In genomic region chr17:74852237-74853047, GRCh38 we compare ENCODE assay signal across 1 cellular context.
A peak's percentile ranks its signal among the peaks of the same experiment; 100 is the strongest.
TF ChIP-seq lines count a peak whose summit lies in the region.

No MANE protein-coding gene starts in this region.

TF ChIP-seq in GM23338, 12 proteins besides CTCF, POLR2A, EP300 and RAD21 (continued from another document):
- TF ChIP-seq ZNF462 (CRISPR knock-in tag; IDR thresholded peaks at IDR 0.05) (no peak), EZH2phosphoT487 (IDR thresholded peaks at IDR 0.05; ENCODE audit: unreplicated experiment) (no peak), REST (IDR thresholded peaks at IDR 0.05; ENCODE audit: unreplicated experiment) (peak; percentile 74), ZNF331 (CRISPR knock-in tag; IDR thresholded peaks at IDR 0.05; ENCODE audit: low read depth) (no peak), NANOG (IDR thresholded peaks at IDR 0.05; ENCODE audit: borderline replicate concordance) (no peak), POLR2AphosphoS5 (IDR thresholded peaks at IDR 0.05; ENCODE audit: low read depth) (peak; percentile 80), JUNB (IDR thresholded peaks at IDR 0.05; ENCODE audit: unreplicated experiment) (no peak)
TF ChIP-seq in GM23338: peak in this region for 4.
